Comparison of ENCODE assay signal across 8 cellular contexts in genomic region chr3:126197854-126198584, GRCh38. TPM values are rescaled to one million over a fixed set of nuclear protein-coding genes. Genes with fewer than 3 reads are reported as not detected.
A peak's percentile ranks its signal among the peaks of the same experiment; 100 is the strongest.
DNase-seq lines count a peak whose midpoint lies in the region; ATAC-seq and TF ChIP-seq lines count a peak whose summit lies in the region.

No MANE protein-coding gene starts in this region.

- H3K4me3 ChIP-seq in AG09309 (ENCODE audit: control insufficient read depth, low read depth, low read length), result no peak overlapping the region
- H3K4me3 ChIP-seq in esophagus muscularis mucosa, result no peak overlapping the region
- H3K4me3 ChIP-seq in transverse colon, result no peak overlapping the region

- H3K36me3 ChIP-seq in esophagus muscularis mucosa, result no peaks in the 10 kb centered on the region
- no peaks in the 10 kb centered on the region for H3K36me3 ChIP-seq in transverse colon

- TF ChIP-seq CTCF in AG09309 (IDR thresholded peaks at IDR 0.05; ENCODE audit: control insufficient read depth, insufficient read depth, low read depth, low read length, missing control alignments) (peak; percentile 90), GM13977 (IDR thresholded peaks at IDR 0.05; ENCODE audit: extremely low read depth, insufficient read depth, missing control alignments) (peak; percentile 75), esophagus muscularis mucosa (IDR thresholded peaks at IDR 0.05) (peak; percentile 78 to 84 (median 81)), nephron (IDR thresholded peaks at IDR 0.05; ENCODE audit: unreplicated experiment in 3 of 3) (peak; percentile 30 to 58 (median 42)), transverse colon (IDR thresholded peaks at IDR 0.05) (peak; percentile 57 to 70 (median 67))

- 50% methylated on average over 7 of the region's 7 CpGs for WGBS in esophagus muscularis mucosa
- 36 to 44% methylated on average over 7 of the region's 7 CpGs for WGBS in transverse colon (ENCODE audit: low coverage in 1 of 2), 2 donors

- DNase-seq in AG09309 (ENCODE audit: low read depth) (no peak), GM13977 (ENCODE audit: low spot score) (peak; percentile 61), NCI-H1930 (lab: John Stamatoyannopoulos, UW) (peak; percentile 32 to 51), esophagus muscularis mucosa (ENCODE audit: extremely low spot score) (peak; percentile 95), transverse colon (peak; percentile 63)
- DNase-seq in activated CD4-positive, alpha-beta T cell treated with anti-CD3 and anti-CD28 coated beads for 48 hours, result peak; percentile 75

- no peak overlapping the region for H3K4me3 Mint-ChIP-seq in nephron

- TF ChIP-seq EP300 in esophagus muscularis mucosa (IDR thresholded peaks at IDR 0.05), result no peak
- TF ChIP-seq EP300 in transverse colon (IDR thresholded peaks at IDR 0.05; ENCODE audit: low read depth), result no peak

- peaks cover 6% of the 10 kb centered on the region for H3K4me1 Mint-ChIP-seq in nephron

- no peaks in the 10 kb centered on the region for H3K27me3 Mint-ChIP-seq in nephron (ENCODE audit: low read depth)

- intact Hi-C loops in esophagus muscularis mucosa (cut with DNase I) (loop anchor here (2.0 kb wide), 1 partner anchor 65 kb away; no protein-coding TSS in a partner anchor), transverse colon (cut with DNase I; ENCODE audit: low total_unique reads) (no loop called here)

- TF ChIP-seq POLR2A in esophagus muscularis mucosa (IDR thresholded peaks at IDR 0.05; ENCODE audit: low read depth), result no peak
- no peak for TF ChIP-seq POLR2A in transverse colon (IDR thresholded peaks at IDR 0.05)

- H3K9me3 ChIP-seq in esophagus muscularis mucosa (no peaks in the 10 kb centered on the region), transverse colon (no peaks in the 10 kb centered on the region)

- H3K27ac ChIP-seq in esophagus muscularis mucosa (replicated peaks in 1 of 4) (no peak overlapping the region), transverse colon (no peak overlapping the region)

- in situ Hi-C loops in GM13977 (cut with MboI; ENCODE audit: low pct_unique_long_range_greater_than_20kb, low sequenced_read_pairs, unreplicated experiment) (no loop called here), transverse colon (cut with MboI; ENCODE audit: low pct_ligation_motif_present in 1 of 4, low pct_unique_long_range_greater_than_20kb in 1 of 4, low sequenced_read_pairs in 3 of 4) (no loop called here)

- ATAC-seq in GM21367 (IDR thresholded peaks at IDR 0.05; ENCODE audit: unreplicated experiment), result no peak

- peaks cover 20% of the 10 kb centered on the region for H3K9me3 Mint-ChIP-seq in nephron

- peaks cover 0 to 11% (median 3%) of the 10 kb centered on the region in 4 donors for H3K4me1 ChIP-seq in esophagus muscularis mucosa
- no peaks in the 10 kb centered on the region for H3K4me1 ChIP-seq in transverse colon

- H3K27me3 ChIP-seq in esophagus muscularis mucosa (no peaks in the 10 kb centered on the region), transverse colon (no peaks in the 10 kb centered on the region)

- peaks cover 9% of the 10 kb centered on the region for H3K36me3 Mint-ChIP-seq in nephron (ENCODE audit: low read depth)

- no peak overlapping the region for H3K27ac Mint-ChIP-seq in nephron

RNA-seq across cellular contexts. Expression of gene ALDH1L1, which starts 17.6 kb away (rescaled TPM):
- 10 to 100 TPM; 19.2 to 39.9 (median 25.9) TPM for total RNA-seq in esophagus muscularis mucosa
- total RNA-seq in transverse colon, result 10 to 100 TPM in 2 of 4 donors, 1 to 10 TPM in 2; 5.9 to 32.2 (median 16.1) TPM
